ENCODE assay signal across 36 cellular contexts in the genomic region with DNA sequence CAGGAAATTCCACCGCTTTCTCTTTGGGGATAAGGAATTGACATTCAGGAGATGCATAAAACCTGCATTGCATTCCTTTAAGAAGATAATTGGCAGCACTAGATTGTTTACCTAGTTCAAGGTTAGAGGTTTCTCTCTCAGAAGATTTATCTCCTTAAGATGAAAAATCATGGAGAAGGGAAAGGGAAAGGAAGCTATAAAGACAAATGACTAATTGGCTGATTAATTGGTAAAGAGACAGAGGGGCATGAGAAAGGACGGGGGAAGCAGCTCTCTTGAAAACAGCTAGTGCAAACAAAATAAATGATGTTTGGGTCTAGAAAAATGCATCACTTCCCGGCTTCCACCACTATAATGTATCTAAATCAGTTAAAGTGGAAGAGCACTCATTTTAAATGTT.
"Had no signal": no experiment of that assay in that cellular context is flagged by ENCODE, and none has a peak within 500 bp of the region (broad histone marks: within the 10 kb centered on the region; RNA-seq: fewer than 3 reads in every experiment).

No MANE protein-coding gene starts in this region.

- H3K4me1 ChIP-seq: breast epithelium, colonic mucosa, esophagus squamous epithelium had no signal

- H3K27ac ChIP-seq: breast epithelium, cardiac muscle cell, colonic mucosa, epithelial cell of prostate, esophagus squamous epithelium had no signal

- FAIRE-seq: endometrium, endothelial cell of umbilical vein, frontal cortex had no signal

- ATAC-seq: activated CD4-positive, alpha-beta T cell treated with anti-CD3 and anti-CD28 coated beads for 36 hours; activated CD8-positive, alpha-beta memory T cell treated with anti-CD3 and anti-CD28 coated beads, Interleukin-2, amount 10 ng/mL, durations not matched to agents 7 days and 5 days; activated CD8-positive, alpha-beta T cell treated with anti-CD3 and anti-CD28 coated beads, Interleukin-2, amount 10 ng/mL, durations not matched to agents 7 days and 5 days; activated naive CD4-positive, alpha-beta T cell treated with anti-CD3 and anti-CD28 coated beads, Interleukin-2, amount 50 U/mL, for 72 hours; T-helper 17 cell had no signal

- H3K4me3 ChIP-seq: breast epithelium, cardiac muscle cell, colonic mucosa, esophagus squamous epithelium had no signal

- DNase-seq: activated CD4-positive, alpha-beta memory T cell treated with anti-CD3 and anti-CD28 coated beads for 36 hours; activated CD4-positive, alpha-beta T cell treated with anti-CD3 and anti-CD28 coated beads for 36 hours; activated CD4-positive, alpha-beta T cell treated with anti-CD3 and anti-CD28 coated beads, Interleukin-2, amount 10 ng/mL, durations not matched to agents 24 days and 14 days; activated CD4-positive, CD25-positive, alpha-beta regulatory T cell; activated CD4-positive, CD25-positive, alpha-beta regulatory T cell treated with anti-CD3 and anti-CD28 coated beads, Interleukin-2, amount 50 U/mL, for 72 hours; activated CD8-positive, alpha-beta memory T cell treated with anti-CD3 and anti-CD28 coated beads, Interleukin-2, amount 10 ng/mL, durations not matched to agents 7 days and 5 days; activated CD8-positive, alpha-beta memory T cell treated with anti-CD3 and anti-CD28 coated beads, Interleukin-2, amount 50 U/mL, for 4 hours; activated CD8-positive, alpha-beta T cell treated with anti-CD3 and anti-CD28 coated beads, Interleukin-2, amount 10 ng/mL, durations not matched to agents 7 days and 5 days; activated effector memory CD4-positive, alpha-beta T cell treated with anti-CD3 and anti-CD28 coated beads, Interleukin-2, amount 50 U/mL, for 16 hours; activated naive CD4-positive, alpha-beta T cell treated with anti-CD3 and anti-CD28 coated beads for 36 hours; activated naive CD8-positive, alpha-beta T cell treated with anti-CD3 and anti-CD28 coated beads, Interleukin-2, amount 10 ng/mL, durations not matched to agents 7 days and 5 days; activated T-cell treated with anti-CD3 and anti-CD28 coated beads, Interleukin-2, amount 50 U/mL, for 1 hour; activated T-cell treated with anti-CD3 and anti-CD28 coated beads, Interleukin-2, amount 50 U/mL, for 48 hours; amygdala; aorta; central memory CD4-positive, alpha-beta T cell; cerebellar nuclear complex; colonic mucosa; effector CD8-positive, alpha-beta T cell; esophagus squamous epithelium; foreskin fibroblast; head of caudate nucleus; T-helper 1 cell; T-helper 17 cell; T1000 had no signal

- H3K36me3 ChIP-seq: breast epithelium, cardiac muscle cell, colonic mucosa, esophagus squamous epithelium had no signal

- H3K27ac Mint-ChIP-seq: activated CD4-positive, alpha-beta memory T cell treated with anti-CD3 and anti-CD28 coated beads for 36 hours; activated CD4-positive, alpha-beta T cell treated with anti-CD3 and anti-CD28 coated beads for 36 hours; activated CD4-positive, alpha-beta T cell treated with anti-CD3 and anti-CD28 coated beads, Interleukin-2, amount 10 ng/mL, durations not matched to agents 24 days and 14 days; activated CD8-positive, alpha-beta memory T cell treated with anti-CD3 and anti-CD28 coated beads, Interleukin-2, amount 10 ng/mL, durations not matched to agents 7 days and 5 days; activated CD8-positive, alpha-beta T cell treated with anti-CD3 and anti-CD28 coated beads, Interleukin-2, amount 10 ng/mL, durations not matched to agents 7 days and 5 days; activated naive CD4-positive, alpha-beta T cell treated with anti-CD3 and anti-CD28 coated beads for 36 hours; activated naive CD4-positive, alpha-beta T cell treated with anti-CD3 and anti-CD28 coated beads, Interleukin-2, amount 50 U/mL, for 72 hours; activated naive CD8-positive, alpha-beta T cell treated with anti-CD3 and anti-CD28 coated beads, Interleukin-2, amount 10 ng/mL, durations not matched to agents 7 days and 5 days; activated T-helper 1 cell treated with anti-CD3 and anti-CD28 coated beads, Interleukin-12 subunit alpha, Interleukin-12 subunit beta, Interleukin-2, Interleukin-4 antibody, amounts not matched to agents 30 ng/mL and 10 ng/mL and 1 ng/mL, durations not matched to agents 14 hours and 24 hours and 36 hours; activated T-helper 2 cell treated with anti-CD3 and anti-CD28 coated beads, Interferon-gamma antibody, Interleukin-2, Interleukin-4, amounts not matched to agents 10 μg/mL and 5 μg/mL and 100 μg/mL, durations not matched to agents 14 hours and 24 hours and 36 hours; brain; T-helper 17 cell; T-helper 2 cell treated with Interferon-gamma antibody and Interleukin-4, amounts not matched to agents 5 μg/mL and 100 μg/mL, for 36 hours had no signal

- H3K27me3 Mint-ChIP-seq: activated CD4-positive, alpha-beta memory T cell treated with anti-CD3 and anti-CD28 coated beads for 36 hours; activated CD4-positive, alpha-beta T cell treated with anti-CD3 and anti-CD28 coated beads for 36 hours; activated CD4-positive, alpha-beta T cell treated with anti-CD3 and anti-CD28 coated beads, Interleukin-2, amount 10 ng/mL, durations not matched to agents 24 days and 14 days; activated CD8-positive, alpha-beta memory T cell treated with anti-CD3 and anti-CD28 coated beads, Interleukin-2, amount 10 ng/mL, durations not matched to agents 7 days and 5 days; activated naive CD8-positive, alpha-beta T cell treated with anti-CD3 and anti-CD28 coated beads, Interleukin-2, amount 10 ng/mL, durations not matched to agents 7 days and 5 days; brain; T-helper 17 cell had no signal

- H3K27me3 ChIP-seq: breast epithelium, cardiac muscle cell, colonic mucosa, esophagus squamous epithelium had no signal

- H3K9me3 Mint-ChIP-seq: activated CD4-positive, alpha-beta T cell treated with anti-CD3 and anti-CD28 coated beads, Interleukin-2, amount 10 ng/mL, durations not matched to agents 24 days and 14 days; activated T-helper 1 cell treated with anti-CD3 and anti-CD28 coated beads, Interleukin-12 subunit alpha, Interleukin-12 subunit beta, Interleukin-2, Interleukin-4 antibody, amounts not matched to agents 30 ng/mL and 10 ng/mL and 1 ng/mL, durations not matched to agents 14 hours and 24 hours and 36 hours had no signal

- H3K4me1 Mint-ChIP-seq: activated CD4-positive, alpha-beta T cell treated with anti-CD3 and anti-CD28 coated beads for 36 hours; activated CD4-positive, alpha-beta T cell treated with anti-CD3 and anti-CD28 coated beads, Interleukin-2, amount 10 ng/mL, durations not matched to agents 24 days and 14 days; activated CD8-positive, alpha-beta memory T cell treated with anti-CD3 and anti-CD28 coated beads, Interleukin-2, amount 10 ng/mL, durations not matched to agents 7 days and 5 days; activated naive CD8-positive, alpha-beta T cell treated with anti-CD3 and anti-CD28 coated beads, Interleukin-2, amount 10 ng/mL, durations not matched to agents 7 days and 5 days; brain; T-helper 17 cell had no signal

- H3K36me3 Mint-ChIP-seq: activated CD4-positive, alpha-beta memory T cell treated with anti-CD3 and anti-CD28 coated beads for 36 hours; activated CD8-positive, alpha-beta memory T cell treated with anti-CD3 and anti-CD28 coated beads, Interleukin-2, amount 10 ng/mL, durations not matched to agents 7 days and 5 days; activated naive CD8-positive, alpha-beta T cell treated with anti-CD3 and anti-CD28 coated beads, Interleukin-2, amount 10 ng/mL, durations not matched to agents 7 days and 5 days; brain had no signal

- H3K9me3 ChIP-seq: colonic mucosa had no signal

- H3K4me3 Mint-ChIP-seq: activated CD4-positive, alpha-beta memory T cell treated with anti-CD3 and anti-CD28 coated beads for 36 hours; activated CD4-positive, alpha-beta T cell treated with anti-CD3 and anti-CD28 coated beads for 36 hours; activated CD4-positive, alpha-beta T cell treated with anti-CD3 and anti-CD28 coated beads, Interleukin-2, amount 10 ng/mL, durations not matched to agents 24 days and 14 days; activated CD8-positive, alpha-beta memory T cell treated with anti-CD3 and anti-CD28 coated beads, Interleukin-2, amount 10 ng/mL, durations not matched to agents 7 days and 5 days; activated CD8-positive, alpha-beta T cell treated with anti-CD3 and anti-CD28 coated beads, Interleukin-2, amount 10 ng/mL, durations not matched to agents 7 days and 5 days; activated naive CD4-positive, alpha-beta T cell treated with anti-CD3 and anti-CD28 coated beads for 36 hours; activated naive CD8-positive, alpha-beta T cell treated with anti-CD3 and anti-CD28 coated beads, Interleukin-2, amount 10 ng/mL, durations not matched to agents 7 days and 5 days; activated T-helper 1 cell treated with anti-CD3 and anti-CD28 coated beads, Interleukin-12 subunit alpha, Interleukin-12 subunit beta, Interleukin-2, Interleukin-4 antibody, amounts not matched to agents 30 ng/mL and 10 ng/mL and 1 ng/mL, durations not matched to agents 14 hours and 24 hours and 36 hours; brain; T-helper 17 cell; T-helper 2 cell treated with Interferon-gamma antibody and Interleukin-4, amounts not matched to agents 5 μg/mL and 100 μg/mL, for 36 hours had no signal
